In genomic region chr6:38306915-38307314, GRCh38 we compare ENCODE assay signal across 18 cellular contexts.
A peak's percentile ranks its signal among the peaks of the same experiment; 100 is the strongest.
DNase-seq lines count a peak whose midpoint lies in the region; ATAC-seq, FAIRE-seq and TF ChIP-seq lines count a peak whose summit lies in the region.
"Had no signal": no experiment of that assay in that cellular context is flagged by ENCODE, and none has a peak within 500 bp of the region (broad histone marks: within the 10 kb centered on the region; RNA-seq: fewer than 3 reads in every experiment).

No MANE protein-coding gene starts in this region.

- FAIRE-seq in GM12892 (lab: Jason Lieb, UNC) (peak; percentile 76), GM12878 (lab: Jason Lieb, UNC) (no peak)
- FAIRE-seq: small intestine had no signal

- TF ChIP-seq RAD21 in GM12878 (IDR thresholded peaks at IDR 0.05; ENCODE audit: insufficient read depth, low read depth, low read length): no peak

- SMC1A ChIA-PET in GM12878 (lab: Charles Lee; ENCODE audit: uncharacterized antibody, unreplicated experiment): interaction anchor here (0.7 to 2.1 kb wide), 13 partner anchors 9 to 657 kb away, joined by 3 to 9 read pairs (median 4); no protein-coding TSS in a partner anchor

- no TSS peak for BruUV-seq in GM12878 (replicated peaks; lab: Mats Ljungman, UMichigan)

- no peak for TF ChIP-seq EP300 in GM12878 (IDR thresholded peaks at IDR 0.05; ENCODE audit: borderline replicate concordance in 1 of 2, control insufficient read depth in 1 of 2, low read depth in 2 of 2, low read length in 2 of 2)

- H3K36me3 ChIP-seq in GM12878 (ENCODE audit: control insufficient read depth in 2 of 2, insufficient read depth in 2 of 2, low read length in 1 of 2): no peaks in the 10 kb centered on the region
- H3K36me3 ChIP-seq: BE2C, MG63, Peyer's patch had no signal

- RAD21 ChIA-PET in GM12878 (lab: Charles Lee; ENCODE audit: unreplicated experiment): interaction anchor here (0.7 to 1.5 kb wide), 5 partner anchors 45 to 176 kb away, joined by 3 to 4 read pairs (median 3); no protein-coding TSS in a partner anchor

- CTCF ChIA-PET in GM12878 (lab: Yijun Ruan, JAX): interaction anchor here (0.9 to 1.4 kb wide), 3 partner anchors 12 to 264 kb away, joined by 3 to 7 read pairs (median 4); no protein-coding TSS in a partner anchor

- H3K4me1 ChIP-seq in GM12878 (ENCODE audit: control insufficient read depth, insufficient read depth, low read length): peaks cover 40% of the 10 kb centered on the region
- H3K4me1 ChIP-seq: Peyer's patch had no signal

- H3K4me2 ChIP-seq in GM12878 (ENCODE audit: control insufficient read depth, insufficient read depth): peak overlapping the region; percentile 54; the same call in 1 of the 2 replicates

- peak overlapping the region; percentile 82 for H3K27ac ChIP-seq in GM12878 (ENCODE audit: control insufficient read depth, insufficient read depth)
- H3K27ac ChIP-seq: Peyer's patch had no signal

- peak overlapping the region; percentile 21; the same call in 1 of the 2 replicates for H3K9ac ChIP-seq in GM12878 (ENCODE audit: control insufficient read depth, insufficient read depth, low read length)

- ATAC-seq in GM21367 (IDR thresholded peaks at IDR 0.05; ENCODE audit: unreplicated experiment): peak; percentile 44
- ATAC-seq in HG03175 (IDR thresholded peaks at IDR 0.05; ENCODE audit: unreplicated experiment): peak; percentile 37
- peak; percentile 70 for ATAC-seq in GM12878

- H2AFZ ChIP-seq in GM12878 (ENCODE audit: control insufficient read depth, low read depth, low read length): no peak overlapping the region

- no peak overlapping the region for H3K4me3 ChIP-seq in GM12878
- H3K4me3 ChIP-seq: MG63, Peyer's patch had no signal

- H3K9me3 ChIP-seq in GM12878 (replicated peaks; ENCODE audit: control insufficient read depth, insufficient read depth, low read length): peaks cover 2% of the 10 kb centered on the region; the same call in 2 of the 3 replicates
- H3K9me3 ChIP-seq: BE2C, MG63, Peyer's patch had no signal

- no peak for TF ChIP-seq CTCF in GM12878 (IDR thresholded peaks at IDR 0.05 in 2 of 3, conservative IDR thresholded peaks at IDR 0.05 in 1 of 3; ENCODE audit: control insufficient read depth in 2 of 3, extremely low read depth in 1 of 3, insufficient read depth in 1 of 3, low read depth in 3 of 3, low read length in 3 of 3)

- no peaks in the 10 kb centered on the region for H3K27me3 ChIP-seq in GM12878 (replicated peaks in 1 of 2; ENCODE audit: control insufficient read depth in 2 of 2, insufficient read depth in 2 of 2, low read length in 1 of 2)
- H3K27me3 ChIP-seq: BE2C, MG63, Peyer's patch had no signal

- intact Hi-C loops in GM12878 (cut with micrococcal nuclease; ENCODE audit: unreplicated experiment): no loop called here

- in situ Hi-C loops in GM12878 (cut with MboI): no loop called here

- H3K79me2 ChIP-seq in GM12878 (ENCODE audit: control insufficient read depth, insufficient read depth, low read length): no peaks in the 10 kb centered on the region

- DNase-seq in GM12892 (ENCODE audit: insufficient read length): no peak
- no peak for DNase-seq in GM12878 (ENCODE audit: low read depth, low spot score)
- DNase-seq in T1000 (lab: John Stamatoyannopoulos, UW): no peak
- no peak for DNase-seq in ureter (ENCODE audit: low spot score)
- DNase-seq in SIG-M5 (lab: John Stamatoyannopoulos, UW): no peak
- no peak for DNase-seq in amniotic stem cell (lab: John Stamatoyannopoulos, UW)
- DNase-seq: activated CD4-positive, alpha-beta T cell treated with anti-CD3 and anti-CD28 coated beads for 4 hours; activated T-cell treated with anti-CD3 and anti-CD28 coated beads, Interleukin-2, amount 50 U/mL, for 24 hours; amygdala; BE2C; DND-41; hypothalamus; MG63; NCI-H226; Peyer's patch; small intestine had no signal

- H4K20me1 ChIP-seq in GM12878 (ENCODE audit: control insufficient read depth, insufficient read depth): no peaks in the 10 kb centered on the region

- POLR2A ChIA-PET in GM12878 (lab: Charles Lee): interaction anchor here (0.6 to 1.9 kb wide), 3 partner anchors 9 to 323 kb away, joined by 6 to 7 read pairs (median 6); no protein-coding TSS in a partner anchor

- no peak for TF ChIP-seq POLR2A in GM12892 (IDR thresholded peaks at IDR 0.05; ENCODE audit: low read depth, low read length)
- TF ChIP-seq POLR2A in GM12878 (IDR thresholded peaks at IDR 0.05; ENCODE audit: low read depth, low read length): no peak

TF ChIP-seq in GM12878, 131 proteins besides CTCF, POLR2A, EP300 and RAD21:
- TF ChIP-seq PKNOX1 (IDR thresholded peaks at IDR 0.05): no peak
